In genomic region chr13:81318231-81319019, GRCh38 we compare ENCODE assay signal across 24 cellular contexts.
"Had no signal": no experiment of that assay in that cellular context is flagged by ENCODE, and none has a peak within 500 bp of the region (broad histone marks: within the 10 kb centered on the region; RNA-seq: fewer than 3 reads in every experiment).

No MANE protein-coding gene starts in this region.

- ATAC-seq: effector memory CD8-positive, alpha-beta T cell; heart right ventricle; left cardiac atrium; left lung; naive thymus-derived CD8-positive, alpha-beta T cell; stimulated activated effector memory CD8-positive, alpha-beta T cell treated with anti-CD3 and anti-CD28 coated beads, Interleukin-12 subunit alpha, Interleukin-12 subunit beta, amount 100 ng/mL, for 72 hours had no signal

- H3K4me3 ChIP-seq: esophagus squamous epithelium, heart right ventricle, left lung, prostate gland, right atrium auricular region, sigmoid colon, stomach, thyroid gland, vagina had no signal

- DNase-seq: effector memory CD8-positive, alpha-beta T cell; erythroblast; esophagus squamous epithelium; foreskin melanocyte; glutamatergic neuron; heart right ventricle; hippocampal formation; left cardiac atrium; left lung; mammary epithelial cell; naive thymus-derived CD8-positive, alpha-beta T cell; nephron progenitor cell; nucleus accumbens; sigmoid colon; stimulated activated CD4-positive, alpha-beta T cell treated with anti-CD3 and anti-CD28 coated beads, Interleukin-2, amount 100 ng/mL, for 24 hours; stimulated activated CD4-positive, alpha-beta T cell treated with anti-CD3 and anti-CD28 coated beads, Interleukin-4, amount 100 ng/mL, for 24 hours; stimulated activated naive CD4-positive, alpha-beta T cell treated with Interleukin-2 at 50 U/mL for 16 hours; stomach; thyroid gland; trophoblast cell had no signal

- H3K27ac ChIP-seq: esophagus squamous epithelium, heart right ventricle, left lung, prostate gland, right atrium auricular region, sigmoid colon, stomach, thyroid gland, vagina had no signal

- H3K4me1 ChIP-seq: esophagus squamous epithelium, heart right ventricle, left lung, prostate gland, right atrium auricular region, sigmoid colon, stomach, thyroid gland, vagina had no signal

- H3K36me3 ChIP-seq: esophagus squamous epithelium, heart right ventricle, left lung, prostate gland, right atrium auricular region, sigmoid colon, stomach, thyroid gland, vagina had no signal

- H3K9me3 ChIP-seq: esophagus squamous epithelium, prostate gland, right atrium auricular region, sigmoid colon, stomach, thyroid gland, vagina had no signal

- H3K27me3 ChIP-seq: esophagus squamous epithelium, heart right ventricle, left lung, right atrium auricular region, sigmoid colon, stomach, thyroid gland, vagina had no signal
